ENCODE assay signal across 1 cellular context in the genomic region with DNA sequence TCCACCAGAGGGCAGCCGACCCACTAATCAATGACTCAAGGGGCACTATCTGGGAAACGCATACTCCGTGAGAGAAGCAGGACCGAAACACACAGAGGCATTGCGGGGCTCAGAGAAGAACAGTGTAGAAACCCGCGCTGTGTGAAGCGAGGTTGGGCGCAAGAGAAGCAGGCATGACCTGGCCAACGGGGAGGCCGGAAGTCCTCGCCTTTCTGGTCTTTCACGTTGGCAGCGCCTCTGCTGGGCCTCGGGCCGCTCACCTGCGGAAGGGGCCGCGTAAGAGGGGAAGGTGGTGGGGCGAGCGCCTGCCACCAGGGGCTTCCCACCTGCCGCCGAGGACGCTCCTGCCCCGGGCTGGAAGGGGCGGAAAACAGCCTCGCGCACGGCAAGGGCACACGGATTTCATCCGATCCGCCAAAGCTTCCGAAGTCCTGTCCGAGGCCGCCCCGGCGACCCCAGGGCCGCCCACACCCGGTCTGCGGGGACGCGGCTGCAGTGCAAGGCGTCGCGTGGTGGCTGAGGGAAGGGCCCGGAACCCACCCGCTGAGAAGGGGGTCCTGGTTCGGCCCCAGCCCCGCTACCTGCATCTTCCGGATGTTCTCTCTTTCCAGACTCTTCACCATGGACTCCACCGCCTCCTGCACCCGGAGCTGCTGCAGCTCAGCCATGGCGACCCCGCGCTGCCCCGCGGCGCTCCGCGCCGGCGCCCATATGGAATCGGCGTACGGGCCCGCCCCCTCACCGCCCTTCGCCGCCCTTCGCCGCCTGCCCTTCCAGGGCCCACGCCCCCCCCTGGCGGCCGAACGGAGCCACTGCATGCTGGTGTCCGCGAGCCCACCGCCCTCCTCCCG.
A peak's percentile ranks its signal among the peaks of the same experiment; 100 is the strongest.
TF ChIP-seq lines count a peak whose summit lies in the region.

A gene (minus strand): TSS at position 724 of the 851 bp plus-strand sequence. CDS start 56 bp downstream, at position 668.

TF ChIP-seq in WTC11, 78 proteins besides CTCF, POLR2A, EP300 and RAD21 (continued from another document):
- TF ChIP-seq, protein P1, sequence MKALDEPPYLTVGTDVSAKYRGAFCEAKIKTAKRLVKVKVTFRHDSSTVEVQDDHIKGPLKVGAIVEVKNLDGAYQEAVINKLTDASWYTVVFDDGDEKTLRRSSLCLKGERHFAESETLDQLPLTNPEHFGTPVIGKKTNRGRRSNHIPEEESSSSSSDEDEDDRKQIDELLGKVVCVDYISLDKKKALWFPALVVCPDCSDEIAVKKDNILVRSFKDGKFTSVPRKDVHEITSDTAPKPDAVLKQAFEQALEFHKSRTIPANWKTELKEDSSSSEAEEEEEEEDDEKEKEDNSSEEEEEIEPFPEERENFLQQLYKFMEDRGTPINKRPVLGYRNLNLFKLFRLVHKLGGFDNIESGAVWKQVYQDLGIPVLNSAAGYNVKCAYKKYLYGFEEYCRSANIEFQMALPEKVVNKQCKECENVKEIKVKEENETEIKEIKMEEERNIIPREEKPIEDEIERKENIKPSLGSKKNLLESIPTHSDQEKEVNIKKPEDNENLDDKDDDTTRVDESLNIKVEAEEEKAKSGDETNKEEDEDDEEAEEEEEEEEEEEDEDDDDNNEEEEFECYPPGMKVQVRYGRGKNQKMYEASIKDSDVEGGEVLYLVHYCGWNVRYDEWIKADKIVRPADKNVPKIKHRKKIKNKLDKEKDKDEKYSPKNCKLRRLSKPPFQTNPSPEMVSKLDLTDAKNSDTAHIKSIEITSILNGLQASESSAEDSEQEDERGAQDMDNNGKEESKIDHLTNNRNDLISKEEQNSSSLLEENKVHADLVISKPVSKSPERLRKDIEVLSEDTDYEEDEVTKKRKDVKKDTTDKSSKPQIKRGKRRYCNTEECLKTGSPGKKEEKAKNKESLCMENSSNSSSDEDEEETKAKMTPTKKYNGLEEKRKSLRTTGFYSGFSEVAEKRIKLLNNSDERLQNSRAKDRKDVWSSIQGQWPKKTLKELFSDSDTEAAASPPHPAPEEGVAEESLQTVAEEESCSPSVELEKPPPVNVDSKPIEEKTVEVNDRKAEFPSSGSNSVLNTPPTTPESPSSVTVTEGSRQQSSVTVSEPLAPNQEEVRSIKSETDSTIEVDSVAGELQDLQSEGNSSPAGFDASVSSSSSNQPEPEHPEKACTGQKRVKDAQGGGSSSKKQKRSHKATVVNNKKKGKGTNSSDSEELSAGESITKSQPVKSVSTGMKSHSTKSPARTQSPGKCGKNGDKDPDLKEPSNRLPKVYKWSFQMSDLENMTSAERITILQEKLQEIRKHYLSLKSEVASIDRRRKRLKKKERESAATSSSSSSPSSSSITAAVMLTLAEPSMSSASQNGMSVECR (CRISPR knock-in tag; IDR thresholded peaks at IDR 0.05; ENCODE audit: borderline replicate concordance), result peak; percentile 90
- TF ChIP-seq TCF7 (CRISPR knock-in tag; IDR thresholded peaks at IDR 0.05; ENCODE audit: low read depth), result no peak
- TF ChIP-seq, protein P2, sequence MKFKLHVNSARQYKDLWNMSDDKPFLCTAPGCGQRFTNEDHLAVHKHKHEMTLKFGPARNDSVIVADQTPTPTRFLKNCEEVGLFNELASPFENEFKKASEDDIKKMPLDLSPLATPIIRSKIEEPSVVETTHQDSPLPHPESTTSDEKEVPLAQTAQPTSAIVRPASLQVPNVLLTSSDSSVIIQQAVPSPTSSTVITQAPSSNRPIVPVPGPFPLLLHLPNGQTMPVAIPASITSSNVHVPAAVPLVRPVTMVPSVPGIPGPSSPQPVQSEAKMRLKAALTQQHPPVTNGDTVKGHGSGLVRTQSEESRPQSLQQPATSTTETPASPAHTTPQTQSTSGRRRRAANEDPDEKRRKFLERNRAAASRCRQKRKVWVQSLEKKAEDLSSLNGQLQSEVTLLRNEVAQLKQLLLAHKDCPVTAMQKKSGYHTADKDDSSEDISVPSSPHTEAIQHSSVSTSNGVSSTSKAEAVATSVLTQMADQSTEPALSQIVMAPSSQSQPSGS (CRISPR knock-in tag; IDR thresholded peaks at IDR 0.05; ENCODE audit: borderline replicate concordance, low read depth), result no peak; the same call in 1 of the 2 replicates
- TF ChIP-seq ZNF416 (CRISPR knock-in tag; IDR thresholded peaks at IDR 0.05), result peak; percentile 80; the same call in 1 of the 2 replicates
- TF ChIP-seq, protein P3, sequence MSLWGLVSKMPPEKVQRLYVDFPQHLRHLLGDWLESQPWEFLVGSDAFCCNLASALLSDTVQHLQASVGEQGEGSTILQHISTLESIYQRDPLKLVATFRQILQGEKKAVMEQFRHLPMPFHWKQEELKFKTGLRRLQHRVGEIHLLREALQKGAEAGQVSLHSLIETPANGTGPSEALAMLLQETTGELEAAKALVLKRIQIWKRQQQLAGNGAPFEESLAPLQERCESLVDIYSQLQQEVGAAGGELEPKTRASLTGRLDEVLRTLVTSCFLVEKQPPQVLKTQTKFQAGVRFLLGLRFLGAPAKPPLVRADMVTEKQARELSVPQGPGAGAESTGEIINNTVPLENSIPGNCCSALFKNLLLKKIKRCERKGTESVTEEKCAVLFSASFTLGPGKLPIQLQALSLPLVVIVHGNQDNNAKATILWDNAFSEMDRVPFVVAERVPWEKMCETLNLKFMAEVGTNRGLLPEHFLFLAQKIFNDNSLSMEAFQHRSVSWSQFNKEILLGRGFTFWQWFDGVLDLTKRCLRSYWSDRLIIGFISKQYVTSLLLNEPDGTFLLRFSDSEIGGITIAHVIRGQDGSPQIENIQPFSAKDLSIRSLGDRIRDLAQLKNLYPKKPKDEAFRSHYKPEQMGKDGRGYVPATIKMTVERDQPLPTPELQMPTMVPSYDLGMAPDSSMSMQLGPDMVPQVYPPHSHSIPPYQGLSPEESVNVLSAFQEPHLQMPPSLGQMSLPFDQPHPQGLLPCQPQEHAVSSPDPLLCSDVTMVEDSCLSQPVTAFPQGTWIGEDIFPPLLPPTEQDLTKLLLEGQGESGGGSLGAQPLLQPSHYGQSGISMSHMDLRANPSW (CRISPR knock-in tag; conservative IDR thresholded peaks at IDR 0.05; ENCODE audit: low read depth), result no peak
- TF ChIP-seq FOXK1 (CRISPR knock-in tag; IDR thresholded peaks at IDR 0.05), result peak; percentile 24
- peak; percentile 74; the same call in 1 of the 2 replicates for TF ChIP-seq TP53 (CRISPR knock-in tag; IDR thresholded peaks at IDR 0.05)
- TF ChIP-seq, protein P4, sequence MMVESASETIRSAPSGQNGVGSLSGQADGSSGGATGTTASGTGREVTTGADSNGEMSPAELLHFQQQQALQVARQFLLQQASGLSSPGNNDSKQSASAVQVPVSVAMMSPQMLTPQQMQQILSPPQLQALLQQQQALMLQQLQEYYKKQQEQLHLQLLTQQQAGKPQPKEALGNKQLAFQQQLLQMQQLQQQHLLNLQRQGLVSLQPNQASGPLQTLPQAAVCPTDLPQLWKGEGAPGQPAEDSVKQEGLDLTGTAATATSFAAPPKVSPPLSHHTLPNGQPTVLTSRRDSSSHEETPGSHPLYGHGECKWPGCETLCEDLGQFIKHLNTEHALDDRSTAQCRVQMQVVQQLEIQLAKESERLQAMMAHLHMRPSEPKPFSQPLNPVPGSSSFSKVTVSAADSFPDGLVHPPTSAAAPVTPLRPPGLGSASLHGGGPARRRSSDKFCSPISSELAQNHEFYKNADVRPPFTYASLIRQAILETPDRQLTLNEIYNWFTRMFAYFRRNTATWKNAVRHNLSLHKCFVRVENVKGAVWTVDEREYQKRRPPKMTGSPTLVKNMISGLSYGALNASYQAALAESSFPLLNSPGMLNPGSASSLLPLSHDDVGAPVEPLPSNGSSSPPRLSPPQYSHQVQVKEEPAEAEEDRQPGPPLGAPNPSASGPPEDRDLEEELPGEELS (CRISPR knock-in tag; IDR thresholded peaks at IDR 0.05), result peak; percentile 43
- TF ChIP-seq ZNF121 (CRISPR knock-in tag; IDR thresholded peaks at IDR 0.05), result no peak
- TF ChIP-seq, protein P5, sequence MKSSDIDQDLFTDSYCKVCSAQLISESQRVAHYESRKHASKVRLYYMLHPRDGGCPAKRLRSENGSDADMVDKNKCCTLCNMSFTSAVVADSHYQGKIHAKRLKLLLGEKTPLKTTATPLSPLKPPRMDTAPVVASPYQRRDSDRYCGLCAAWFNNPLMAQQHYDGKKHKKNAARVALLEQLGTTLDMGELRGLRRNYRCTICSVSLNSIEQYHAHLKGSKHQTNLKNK (CRISPR knock-in tag; IDR thresholded peaks at IDR 0.05), result no peak
- peak; percentile 89 for TF ChIP-seq SP1 (CRISPR knock-in tag; conservative IDR thresholded peaks at IDR 0.05)
- TF ChIP-seq NR2C2 (CRISPR knock-in tag; IDR thresholded peaks at IDR 0.05), result peak; percentile 73
- no peak; the same call in 1 of the 2 replicates for TF ChIP-seq TEAD4 (CRISPR knock-in tag; IDR thresholded peaks at IDR 0.05)
- TF ChIP-seq ZNF263 (CRISPR knock-in tag; IDR thresholded peaks at IDR 0.05; ENCODE audit: low read depth), result no peak
- TF ChIP-seq, protein P6, sequence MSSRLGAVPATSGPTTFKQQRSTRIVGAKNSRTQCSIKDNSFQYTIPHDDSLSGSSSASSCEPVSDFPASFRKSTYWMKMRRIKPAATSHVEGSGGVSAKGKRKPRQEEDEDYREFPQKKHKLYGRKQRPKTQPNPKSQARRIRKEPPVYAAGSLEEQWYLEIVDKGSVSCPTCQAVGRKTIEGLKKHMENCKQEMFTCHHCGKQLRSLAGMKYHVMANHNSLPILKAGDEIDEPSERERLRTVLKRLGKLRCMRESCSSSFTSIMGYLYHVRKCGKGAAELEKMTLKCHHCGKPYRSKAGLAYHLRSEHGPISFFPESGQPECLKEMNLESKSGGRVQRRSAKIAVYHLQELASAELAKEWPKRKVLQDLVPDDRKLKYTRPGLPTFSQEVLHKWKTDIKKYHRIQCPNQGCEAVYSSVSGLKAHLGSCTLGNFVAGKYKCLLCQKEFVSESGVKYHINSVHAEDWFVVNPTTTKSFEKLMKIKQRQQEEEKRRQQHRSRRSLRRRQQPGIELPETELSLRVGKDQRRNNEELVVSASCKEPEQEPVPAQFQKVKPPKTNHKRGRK (CRISPR knock-in tag; IDR thresholded peaks at IDR 0.05; ENCODE audit: borderline replicate concordance), result no peak
- TF ChIP-seq, protein P7, sequence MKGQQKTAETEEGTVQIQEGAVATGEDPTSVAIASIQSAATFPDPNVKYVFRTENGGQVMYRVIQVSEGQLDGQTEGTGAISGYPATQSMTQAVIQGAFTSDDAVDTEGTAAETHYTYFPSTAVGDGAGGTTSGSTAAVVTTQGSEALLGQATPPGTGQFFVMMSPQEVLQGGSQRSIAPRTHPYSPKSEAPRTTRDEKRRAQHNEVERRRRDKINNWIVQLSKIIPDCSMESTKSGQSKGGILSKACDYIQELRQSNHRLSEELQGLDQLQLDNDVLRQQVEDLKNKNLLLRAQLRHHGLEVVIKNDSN (CRISPR knock-in tag; IDR thresholded peaks at IDR 0.05), result no peak
- no peak for TF ChIP-seq SOX15 (CRISPR knock-in tag; IDR thresholded peaks at IDR 0.05)
- TF ChIP-seq ZNF396 (CRISPR knock-in tag; IDR thresholded peaks at IDR 0.05; ENCODE audit: borderline replicate concordance), result no peak
- TF ChIP-seq, protein P8, sequence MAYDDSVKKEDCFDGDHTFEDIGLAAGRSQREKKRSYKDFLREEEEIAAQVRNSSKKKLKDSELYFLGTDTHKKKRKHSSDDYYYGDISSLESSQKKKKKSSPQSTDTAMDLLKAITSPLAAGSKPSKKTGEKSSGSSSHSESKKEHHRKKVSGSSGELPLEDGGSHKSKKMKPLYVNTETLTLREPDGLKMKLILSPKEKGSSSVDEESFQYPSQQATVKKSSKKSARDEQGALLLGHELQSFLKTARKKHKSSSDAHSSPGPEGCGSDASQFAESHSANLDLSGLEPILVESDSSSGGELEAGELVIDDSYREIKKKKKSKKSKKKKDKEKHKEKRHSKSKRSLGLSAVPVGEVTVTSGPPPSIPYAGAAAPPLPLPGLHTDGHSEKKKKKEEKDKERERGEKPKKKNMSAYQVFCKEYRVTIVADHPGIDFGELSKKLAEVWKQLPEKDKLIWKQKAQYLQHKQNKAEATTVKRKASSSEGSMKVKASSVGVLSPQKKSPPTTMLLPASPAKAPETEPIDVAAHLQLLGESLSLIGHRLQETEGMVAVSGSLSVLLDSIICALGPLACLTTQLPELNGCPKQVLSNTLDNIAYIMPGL (CRISPR knock-in tag; IDR thresholded peaks at IDR 0.05), result peak; percentile 98
- TF ChIP-seq, protein P9, sequence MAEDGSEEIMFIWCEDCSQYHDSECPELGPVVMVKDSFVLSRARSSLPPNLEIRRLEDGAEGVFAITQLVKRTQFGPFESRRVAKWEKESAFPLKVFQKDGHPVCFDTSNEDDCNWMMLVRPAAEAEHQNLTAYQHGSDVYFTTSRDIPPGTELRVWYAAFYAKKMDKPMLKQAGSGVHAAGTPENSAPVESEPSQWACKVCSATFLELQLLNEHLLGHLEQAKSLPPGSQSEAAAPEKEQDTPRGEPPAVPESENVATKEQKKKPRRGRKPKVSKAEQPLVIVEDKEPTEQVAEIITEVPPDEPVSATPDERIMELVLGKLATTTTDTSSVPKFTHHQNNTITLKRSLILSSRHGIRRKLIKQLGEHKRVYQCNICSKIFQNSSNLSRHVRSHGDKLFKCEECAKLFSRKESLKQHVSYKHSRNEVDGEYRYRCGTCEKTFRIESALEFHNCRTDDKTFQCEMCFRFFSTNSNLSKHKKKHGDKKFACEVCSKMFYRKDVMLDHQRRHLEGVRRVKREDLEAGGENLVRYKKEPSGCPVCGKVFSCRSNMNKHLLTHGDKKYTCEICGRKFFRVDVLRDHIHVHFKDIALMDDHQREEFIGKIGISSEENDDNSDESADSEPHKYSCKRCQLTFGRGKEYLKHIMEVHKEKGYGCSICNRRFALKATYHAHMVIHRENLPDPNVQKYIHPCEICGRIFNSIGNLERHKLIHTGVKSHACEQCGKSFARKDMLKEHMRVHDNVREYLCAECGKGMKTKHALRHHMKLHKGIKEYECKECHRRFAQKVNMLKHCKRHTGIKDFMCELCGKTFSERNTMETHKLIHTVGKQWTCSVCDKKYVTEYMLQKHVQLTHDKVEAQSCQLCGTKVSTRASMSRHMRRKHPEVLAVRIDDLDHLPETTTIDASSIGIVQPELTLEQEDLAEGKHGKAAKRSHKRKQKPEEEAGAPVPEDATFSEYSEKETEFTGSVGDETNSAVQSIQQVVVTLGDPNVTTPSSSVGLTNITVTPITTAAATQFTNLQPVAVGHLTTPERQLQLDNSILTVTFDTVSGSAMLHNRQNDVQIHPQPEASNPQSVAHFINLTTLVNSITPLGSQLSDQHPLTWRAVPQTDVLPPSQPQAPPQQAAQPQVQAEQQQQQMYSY (CRISPR knock-in tag; IDR thresholded peaks at IDR 0.05), result no peak
- no peak for TF ChIP-seq HMGA2 (CRISPR knock-in tag; IDR thresholded peaks at IDR 0.05)
- TF ChIP-seq RORB (CRISPR knock-in tag; IDR thresholded peaks at IDR 0.05), result no peak
- TF ChIP-seq MYBL2 (CRISPR knock-in tag; IDR thresholded peaks at IDR 0.05), result peak; percentile 76; the same call in 1 of the 2 replicates
- TF ChIP-seq, protein P10, sequence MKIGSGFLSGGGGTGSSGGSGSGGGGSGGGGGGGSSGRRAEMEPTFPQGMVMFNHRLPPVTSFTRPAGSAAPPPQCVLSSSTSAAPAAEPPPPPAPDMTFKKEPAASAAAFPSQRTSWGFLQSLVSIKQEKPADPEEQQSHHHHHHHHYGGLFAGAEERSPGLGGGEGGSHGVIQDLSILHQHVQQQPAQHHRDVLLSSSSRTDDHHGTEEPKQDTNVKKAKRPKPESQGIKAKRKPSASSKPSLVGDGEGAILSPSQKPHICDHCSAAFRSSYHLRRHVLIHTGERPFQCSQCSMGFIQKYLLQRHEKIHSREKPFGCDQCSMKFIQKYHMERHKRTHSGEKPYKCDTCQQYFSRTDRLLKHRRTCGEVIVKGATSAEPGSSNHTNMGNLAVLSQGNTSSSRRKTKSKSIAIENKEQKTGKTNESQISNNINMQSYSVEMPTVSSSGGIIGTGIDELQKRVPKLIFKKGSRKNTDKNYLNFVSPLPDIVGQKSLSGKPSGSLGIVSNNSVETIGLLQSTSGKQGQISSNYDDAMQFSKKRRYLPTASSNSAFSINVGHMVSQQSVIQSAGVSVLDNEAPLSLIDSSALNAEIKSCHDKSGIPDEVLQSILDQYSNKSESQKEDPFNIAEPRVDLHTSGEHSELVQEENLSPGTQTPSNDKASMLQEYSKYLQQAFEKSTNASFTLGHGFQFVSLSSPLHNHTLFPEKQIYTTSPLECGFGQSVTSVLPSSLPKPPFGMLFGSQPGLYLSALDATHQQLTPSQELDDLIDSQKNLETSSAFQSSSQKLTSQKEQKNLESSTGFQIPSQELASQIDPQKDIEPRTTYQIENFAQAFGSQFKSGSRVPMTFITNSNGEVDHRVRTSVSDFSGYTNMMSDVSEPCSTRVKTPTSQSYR (CRISPR knock-in tag; IDR thresholded peaks at IDR 0.05), result 0 out of 2 replicates have a peak, but pooled peaks have one; percentile 32
